In the genomic region with DNA sequence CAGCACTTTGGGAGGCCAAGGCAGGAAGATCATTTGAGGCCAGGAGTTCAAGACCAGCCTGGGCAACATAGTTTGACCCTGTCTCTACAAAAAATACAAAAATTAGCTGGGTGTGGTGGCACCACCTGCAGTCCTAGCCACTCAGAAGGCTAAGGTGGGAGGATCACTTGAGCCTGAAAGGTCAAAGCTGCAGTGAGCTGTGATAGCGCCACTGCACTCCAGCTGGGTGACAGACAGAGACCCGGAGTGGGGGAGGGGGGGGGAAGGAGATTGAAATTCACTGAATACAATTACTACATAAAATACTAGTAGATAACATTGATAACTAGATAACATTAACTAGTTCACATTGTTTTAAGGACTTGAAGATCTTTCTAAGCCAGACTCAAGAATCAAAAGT, we compare ENCODE assay signal across 34 cellular contexts.
"Had no signal": no experiment of that assay in that cellular context is flagged by ENCODE, and none has a peak within 500 bp of the region (broad histone marks: within the 10 kb centered on the region; RNA-seq: fewer than 3 reads in every experiment).

No MANE protein-coding gene starts in this region.

- H3K4me3 ChIP-seq: adrenal gland, SJSA1 had no signal

- H3K9me3 Mint-ChIP-seq: activated B cell treated with CpG ODN at 0.5 μM for 24 hours; activated naive CD4-positive, alpha-beta T cell treated with anti-CD3 and anti-CD28 coated beads for 36 hours; activated naive CD4-positive, alpha-beta T cell treated with anti-CD3 and anti-CD28 coated beads, Interleukin-2, amount 50 U/mL, for 72 hours; T-helper 1 cell treated with Interleukin-12 subunit alpha and Interleukin-12 subunit beta and Interleukin-4 antibody, amounts not matched to agents 30 μg/mL and 1 μg/mL, for 36 hours had no signal

- H3K27ac ChIP-seq: adrenal gland, KMS-11, SJSA1 had no signal

- H3K9me2 ChIP-seq: SK-N-SH had no signal

- H3K36me3 ChIP-seq: adrenal gland, SJSA1 had no signal

- H3K27me3 ChIP-seq: adrenal gland, SJSA1 had no signal

- H3K36me3 Mint-ChIP-seq: activated CD4-positive, alpha-beta memory T cell treated with anti-CD3 and anti-CD28 coated beads for 36 hours; activated naive CD4-positive, alpha-beta T cell treated with anti-CD3 and anti-CD28 coated beads, Interleukin-2, amount 50 U/mL, for 72 hours; brain had no signal

- H3K4me3 Mint-ChIP-seq: activated B cell treated with CpG ODN at 0.5 μM for 24 hours; activated CD4-positive, alpha-beta memory T cell treated with anti-CD3 and anti-CD28 coated beads for 36 hours; activated naive CD4-positive, alpha-beta T cell treated with anti-CD3 and anti-CD28 coated beads for 36 hours; activated T-cell treated with anti-CD3 and anti-CD28 coated beads, Interleukin-2, amount 50 U/mL, for 4 hours; activated T-helper 1 cell treated with anti-CD3 and anti-CD28 coated beads, Interleukin-12 subunit alpha, Interleukin-12 subunit beta, Interleukin-2, Interleukin-4 antibody, amounts not matched to agents 30 ng/mL and 10 ng/mL and 1 ng/mL, durations not matched to agents 14 hours and 24 hours and 36 hours; brain; T-helper 1 cell treated with Interleukin-12 subunit alpha and Interleukin-12 subunit beta and Interleukin-4 antibody, amounts not matched to agents 30 μg/mL and 1 μg/mL, for 36 hours; T-helper 2 cell treated with Interferon-gamma antibody and Interleukin-4, amounts not matched to agents 5 μg/mL and 100 μg/mL, for 36 hours had no signal

- H3K9me3 ChIP-seq: adrenal gland, SJSA1, SK-N-SH had no signal

- H3K27ac Mint-ChIP-seq: activated B cell treated with CpG ODN at 0.5 μM for 24 hours; activated CD4-positive, alpha-beta memory T cell treated with anti-CD3 and anti-CD28 coated beads for 36 hours; activated naive CD4-positive, alpha-beta T cell treated with anti-CD3 and anti-CD28 coated beads for 36 hours; activated naive CD4-positive, alpha-beta T cell treated with anti-CD3 and anti-CD28 coated beads, Interleukin-2, amount 50 U/mL, for 72 hours; activated T-helper 1 cell treated with anti-CD3 and anti-CD28 coated beads, Interleukin-12 subunit alpha, Interleukin-12 subunit beta, Interleukin-2, Interleukin-4 antibody, amounts not matched to agents 30 ng/mL and 10 ng/mL and 1 ng/mL, durations not matched to agents 14 hours and 24 hours and 36 hours; brain; T-helper 1 cell treated with Interleukin-12 subunit alpha and Interleukin-12 subunit beta and Interleukin-4 antibody, amounts not matched to agents 30 μg/mL and 1 μg/mL, for 36 hours; T-helper 2 cell treated with Interferon-gamma antibody and Interleukin-4, amounts not matched to agents 5 μg/mL and 100 μg/mL, for 36 hours had no signal

- H3K9ac ChIP-seq: KMS-11, SK-N-SH had no signal

- H3K4me1 Mint-ChIP-seq: activated B cell treated with CpG ODN at 0.5 μM for 24 hours had no signal

- DNase-seq: activated B cell treated with CpG ODN at 0.5 μM for 24 hours; activated CD4-positive, alpha-beta memory T cell treated with anti-CD3 and anti-CD28 coated beads for 36 hours; activated CD4-positive, alpha-beta T cell treated with anti-CD3 and anti-CD28 coated beads for 4 hours; activated CD4-positive, alpha-beta T cell treated with anti-CD3 and anti-CD28 coated beads, Interleukin-2, amount 50 U/mL, for 1 hour; activated CD4-positive, CD25-positive, alpha-beta regulatory T cell treated with anti-CD3 and anti-CD28 coated beads, Interleukin-2, amount 50 U/mL, for 72 hours; activated CD8-positive, alpha-beta memory T cell treated with anti-CD3 and anti-CD28 coated beads, Interleukin-2, amount 50 U/mL, for 4 hours; activated gamma-delta T cell treated with Interleukin-2 at 50 U/mL for 16 hours; activated naive CD4-positive, alpha-beta T cell treated with anti-CD3 and anti-CD28 coated beads for 36 hours; activated T-cell treated with anti-CD3 and anti-CD28 coated beads for 4 hours; activated T-cell treated with anti-CD3 and anti-CD28 coated beads, Interleukin-2, amount 50 U/mL, for 4 hours; adrenal gland; caudate nucleus; cerebellar nuclear complex; MM.1S; MV-4-11; NCI-H1092; NCI-H1436 treated with DMSO at 0.1 percent for 48 hours; NCI-H1694 treated with DMSO at 0.1 percent for 48 hours; NCI-H2029; NCI-H345; NCI-H524 treated with DMSO at 0.1 percent for 48 hours; NCI-H748 treated with DMSO at 0.1 percent for 48 hours; OCI-M1; SHP77; SK-N-SH had no signal

- ATAC-seq: activated naive CD4-positive, alpha-beta T cell treated with anti-CD3 and anti-CD28 coated beads, Interleukin-2, amount 50 U/mL, for 72 hours; activated T-cell treated with anti-CD3 and anti-CD28 coated beads, Interleukin-2, amount 50 U/mL, for 4 hours had no signal

- H3K27me3 Mint-ChIP-seq: activated CD4-positive, alpha-beta memory T cell treated with anti-CD3 and anti-CD28 coated beads for 36 hours had no signal

- H3K4me2 ChIP-seq: KMS-11, SK-N-SH had no signal

- FAIRE-seq: bronchial epithelial cell, TTC549 had no signal
